Comparison of ENCODE assay signal across 26 cellular contexts in the genomic region with DNA sequence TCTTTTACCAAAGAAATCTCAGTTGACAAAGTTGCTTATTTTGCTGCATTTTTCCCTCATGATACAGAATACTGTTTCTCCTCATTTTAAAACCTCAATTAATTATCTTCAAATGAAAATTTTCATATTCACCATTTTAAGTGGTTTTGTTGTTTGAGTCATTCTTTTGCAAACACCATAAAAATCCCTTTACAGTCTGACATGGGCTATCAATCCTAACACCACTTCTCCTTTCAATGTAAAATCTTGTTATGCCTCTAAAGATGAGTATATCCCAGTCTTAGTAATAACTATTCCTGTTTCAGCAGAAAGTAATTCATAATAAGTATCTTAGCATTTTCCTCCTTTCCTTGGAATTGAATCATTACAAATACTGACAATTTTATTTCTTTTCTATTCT.
A peak's percentile ranks its signal among the peaks of the same experiment; 100 is the strongest.
DNase-seq lines count a peak whose midpoint lies in the region; ATAC-seq, FAIRE-seq and TF ChIP-seq lines count a peak whose summit lies in the region.
"Had no signal": no experiment of that assay in that cellular context is flagged by ENCODE, and none has a peak within 500 bp of the region (broad histone marks: within the 10 kb centered on the region; RNA-seq: fewer than 3 reads in every experiment).

No MANE protein-coding gene starts in this region.

- H3K9me2 ChIP-seq in SK-N-SH = no peaks in the 10 kb centered on the region

- no peak overlapping the region for H3K9ac ChIP-seq in SK-N-SH
- no peak overlapping the region for H3K9ac ChIP-seq in GM12878 (ENCODE audit: control insufficient read depth, insufficient read depth, low read length)

- ATAC-seq in SK-N-SH treated with all-trans-retinoic acid at 6 μM for 48 hours (no peak), GM12878 (peak; percentile 76), natural killer cell (no peak)
- ATAC-seq: activated CD4-positive, CD25-positive, alpha-beta regulatory T cell treated with anti-CD3 and anti-CD28 coated beads, Interleukin-2, amount 50 U/mL, for 24 hours; left cardiac atrium had no signal

- RAD21 ChIA-PET in GM12878 (lab: Charles Lee; ENCODE audit: unreplicated experiment) = interaction anchor here (3.8 kb wide), 1 partner anchor 11 kb away, joined by 25 read pairs; no protein-coding TSS in a partner anchor

- H3K36me3 ChIP-seq in SK-N-SH (replicated peaks in 1 of 2; ENCODE audit: control insufficient read depth in 1 of 2, insufficient read depth in 2 of 2, low read length in 1 of 2) (no peaks in the 10 kb centered on the region), GM12878 (ENCODE audit: control insufficient read depth in 2 of 2, insufficient read depth in 2 of 2, low read length in 1 of 2) (no peaks in the 10 kb centered on the region), H7 (replicated peaks; ENCODE audit: control insufficient read depth, insufficient read depth, low read length) (no peaks in the 10 kb centered on the region)
- H3K36me3 ChIP-seq: upper lobe of left lung had no signal

- peak overlapping the region; percentile 28 for H3K4me2 ChIP-seq in SK-N-SH
- no peak overlapping the region for H3K4me2 ChIP-seq in GM12878 (ENCODE audit: control insufficient read depth, insufficient read depth)

- H3K4me1 ChIP-seq in SK-N-SH (ENCODE audit: control insufficient read depth in 1 of 2, insufficient read depth in 2 of 2, low read depth in 1 of 2, low read length in 1 of 2) = peaks cover 0 to 43% of the 10 kb centered on the region in 2 experiments
- H3K4me1 ChIP-seq in GM12878 (ENCODE audit: control insufficient read depth, insufficient read depth, low read length) = no peaks in the 10 kb centered on the region
- H3K4me1 ChIP-seq: upper lobe of left lung had no signal

- H3K4me1 Mint-ChIP-seq in natural killer cell = no peaks in the 10 kb centered on the region
- H3K4me1 Mint-ChIP-seq: B cell, memory B cell had no signal

- no TSS peak for BruUV-seq in GM12878 (replicated peaks; lab: Mats Ljungman, UMichigan)

- H3K9me3 ChIP-seq in SK-N-SH (no peaks in the 10 kb centered on the region), GM12878 (replicated peaks; ENCODE audit: control insufficient read depth, insufficient read depth, low read length) (no peaks in the 10 kb centered on the region)

- no peaks in the 10 kb centered on the region for H4K20me1 ChIP-seq in SK-N-SH (ENCODE audit: insufficient read depth)
- no peaks in the 10 kb centered on the region for H4K20me1 ChIP-seq in GM12878 (ENCODE audit: control insufficient read depth, insufficient read depth)

- H3K36me3 Mint-ChIP-seq in natural killer cell = no peaks in the 10 kb centered on the region
- H3K36me3 Mint-ChIP-seq: activated CD4-positive, alpha-beta memory T cell treated with anti-CD3 and anti-CD28 coated beads for 36 hours; activated naive CD8-positive, alpha-beta T cell; memory B cell had no signal

- no peak overlapping the region for H3K27ac Mint-ChIP-seq in natural killer cell
- H3K27ac Mint-ChIP-seq: activated CD4-positive, alpha-beta memory T cell treated with anti-CD3 and anti-CD28 coated beads for 36 hours; activated naive CD8-positive, alpha-beta T cell; activated T-helper 2 cell treated with anti-CD3 and anti-CD28 coated beads, Interferon-gamma antibody, Interleukin-2, Interleukin-4, amounts not matched to agents 10 μg/mL and 5 μg/mL and 100 μg/mL, durations not matched to agents 14 hours and 24 hours and 36 hours; B cell; memory B cell had no signal

- TF ChIP-seq RAD21 in SK-N-SH (IDR thresholded peaks at IDR 0.05; ENCODE audit: low read length) = no peak
- TF ChIP-seq RAD21 in GM12878 (IDR thresholded peaks at IDR 0.05; ENCODE audit: insufficient read depth, low read depth, low read length) = no peak

- in situ Hi-C loops in GM12878 (cut with MboI) = no loop called here

- H3K27ac ChIP-seq in SK-N-SH (ENCODE audit: low read depth in 2 of 2, low read length in 1 of 2) (peak overlapping the region in 1 of 2 experiments; percentile 79; a peak in 2 of 4 replicates), GM12878 (ENCODE audit: control insufficient read depth, insufficient read depth) (no peak overlapping the region)
- H3K27ac ChIP-seq: epithelial cell of prostate, skin epidermis, upper lobe of left lung had no signal

- H3K9me3 Mint-ChIP-seq in natural killer cell = peaks cover 0 to 4% of the 10 kb centered on the region in 2 donors
- H3K9me3 Mint-ChIP-seq: activated T-helper 2 cell treated with anti-CD3 and anti-CD28 coated beads, Interferon-gamma antibody, Interleukin-2, Interleukin-4, amounts not matched to agents 10 μg/mL and 5 μg/mL and 100 μg/mL, durations not matched to agents 14 hours and 24 hours and 36 hours; memory B cell had no signal

- no peaks in the 10 kb centered on the region for H3K27me3 Mint-ChIP-seq in natural killer cell (ENCODE audit: low read depth in 2 of 2)
- H3K27me3 Mint-ChIP-seq: activated CD4-positive, alpha-beta memory T cell treated with anti-CD3 and anti-CD28 coated beads for 36 hours; activated naive CD8-positive, alpha-beta T cell; B cell; memory B cell had no signal

- no peak overlapping the region for H3K4me3 Mint-ChIP-seq in natural killer cell
- H3K4me3 Mint-ChIP-seq: activated CD4-positive, alpha-beta memory T cell treated with anti-CD3 and anti-CD28 coated beads for 36 hours; activated naive CD8-positive, alpha-beta T cell; B cell; memory B cell had no signal

- H3K79me2 ChIP-seq in SK-N-SH (ENCODE audit: insufficient read depth) (no peaks in the 10 kb centered on the region), GM12878 (ENCODE audit: control insufficient read depth, insufficient read depth, low read length) (no peaks in the 10 kb centered on the region)

- H2AFZ ChIP-seq in SK-N-SH (ENCODE audit: low read depth) (no peak overlapping the region), GM12878 (ENCODE audit: control insufficient read depth, low read depth, low read length) (no peak overlapping the region)

- CTCF ChIA-PET in SK-N-SH (lab: Yijun Ruan, JAX) (no interaction called here), GM12878 (lab: Yijun Ruan, JAX) (interaction anchor here (3.5 kb wide), 1 partner anchor 11 kb away, joined by 21 read pairs; no protein-coding TSS in a partner anchor)

- SMC1A ChIA-PET in GM12878 (lab: Charles Lee; ENCODE audit: uncharacterized antibody, unreplicated experiment) = interaction anchor here (0.6 to 3.9 kb wide), 3 partner anchors 11 to 252 kb away, joined by 3 to 41 read pairs (median 10); no protein-coding TSS in a partner anchor

- H3K4me3 ChIP-seq in SK-N-SH (ENCODE audit: low read depth in 2 of 2, low read length in 1 of 2) (peak overlapping the region in 1 of 2 experiments; percentile 15; a peak in 1 of 4 replicates), GM12878 (no peak overlapping the region), H7 (ENCODE audit: insufficient read depth, low read depth, low read length) (no peak overlapping the region)
- H3K4me3 ChIP-seq: skin epidermis, upper lobe of left lung had no signal

- TF ChIP-seq CTCF in SK-N-SH (IDR thresholded peaks at IDR 0.05) (no peak), GM12878 (IDR thresholded peaks at IDR 0.05 in 2 of 3, conservative IDR thresholded peaks at IDR 0.05 in 1 of 3; ENCODE audit: control insufficient read depth in 2 of 3, extremely low read depth in 1 of 3, insufficient read depth in 1 of 3, low read depth in 3 of 3, low read length in 3 of 3) (no peak), natural killer cell (IDR thresholded peaks at IDR 0.05) (no peak)

- TF ChIP-seq EP300 in SK-N-SH (IDR thresholded peaks at IDR 0.05; ENCODE audit: borderline replicate concordance in 1 of 2, low read depth in 1 of 2, low read length in 1 of 2) (no peak), GM12878 (IDR thresholded peaks at IDR 0.05; ENCODE audit: borderline replicate concordance in 1 of 2, control insufficient read depth in 1 of 2, low read depth in 2 of 2, low read length in 2 of 2) (peak in 1 of 2 experiments; percentile 48; a peak in 1 of 4 replicates)

- peak; percentile 35 for FAIRE-seq in GM12878 (lab: Jason Lieb, UNC)
- FAIRE-seq: GM12891, HTR-8/SVneo had no signal

- H3K27me3 ChIP-seq in SK-N-SH (ENCODE audit: insufficient read depth) (no peaks in the 10 kb centered on the region), GM12878 (replicated peaks in 1 of 2; ENCODE audit: control insufficient read depth in 2 of 2, insufficient read depth in 2 of 2, low read length in 1 of 2) (no peaks in the 10 kb centered on the region), H7 (ENCODE audit: control insufficient read depth, insufficient read depth, low read length) (no peaks in the 10 kb centered on the region)
- H3K27me3 ChIP-seq: upper lobe of left lung had no signal

- H3F3A ChIP-seq in SK-N-SH (replicated peaks; ENCODE audit: insufficient read depth) = peaks cover 28% of the 10 kb centered on the region

- intact Hi-C loops in GM12878 (cut with micrococcal nuclease; ENCODE audit: unreplicated experiment) (loop anchor here (5.0 kb wide), 1 partner anchor 39 kb away; no protein-coding TSS in a partner anchor), natural killer cell (cut with micrococcal nuclease) (no loop called here)

- DNase-seq in SK-N-SH (no peak), M059J (ENCODE audit: low read depth) (peak; percentile 38), GM12878 (ENCODE audit: low read depth, low spot score) (no peak), retina (no peak), H7 (no peak), natural killer cell (no peak), NCI-H2107 treated with DMSO at 0.1 percent for 48 hours (lab: John Stamatoyannopoulos, UW; ENCODE audit: unreplicated experiment) (no peak)
- DNase-seq: activated CD4-positive, alpha-beta memory T cell treated with anti-CD3 and anti-CD28 coated beads for 36 hours; DMS79; foreskin melanocyte; left cardiac atrium; NCI-H1092; NCI-H187; stimulated activated CD4-positive, alpha-beta T cell treated with anti-CD3 and anti-CD28 coated beads, Interleukin-1b, Interleukin-23, amount 100 ng/mL, for 48 hours; T1000; upper lobe of left lung had no signal

- TF ChIP-seq POLR2A in GM12878 (IDR thresholded peaks at IDR 0.05; ENCODE audit: low read depth, low read length) = no peak

- POLR2A ChIA-PET in SK-N-SH (lab: Yijun Ruan, JAX) = no interaction called here
- POLR2A ChIA-PET in GM12878 (lab: Charles Lee) = interaction anchor here (2.0 kb wide), 1 partner anchor 11 kb away, joined by 7 read pairs; no protein-coding TSS in a partner anchor

TF ChIP-seq in SK-N-SH, 30 proteins besides CTCF, POLR2A, EP300 and RAD21 (continues in another document):
- no peak for TF ChIP-seq TAF1 (IDR thresholded peaks at IDR 0.05; ENCODE audit: borderline replicate concordance, low read depth, low read length)

TF ChIP-seq in GM12878, 131 proteins besides CTCF, POLR2A, EP300 and RAD21 (continues in another document):
- TF ChIP-seq JUND (IDR thresholded peaks at IDR 0.05; ENCODE audit: low read depth, low read length) = no peak
- TF ChIP-seq ZNF207 (IDR thresholded peaks at IDR 0.05; ENCODE audit: borderline replicate concordance) = no peak
- no peak for TF ChIP-seq ZSCAN29 (IDR thresholded peaks at IDR 0.05)

Comparison
In these comparisons a context has a peak if more than half of its experiments do, and no peak if none do; other contexts are left out.
1. Of the 26 proteins assayed by ChIP-seq in both GM12878 and SK-N-SH: peak only in GM12878: none; only in SK-N-SH: PBX3; in both: none; in neither: 24; mixed calls (peak in some experiments, not most) for 1.